Comparison of ENCODE assay signal across 8 cellular contexts in the genomic region with DNA sequence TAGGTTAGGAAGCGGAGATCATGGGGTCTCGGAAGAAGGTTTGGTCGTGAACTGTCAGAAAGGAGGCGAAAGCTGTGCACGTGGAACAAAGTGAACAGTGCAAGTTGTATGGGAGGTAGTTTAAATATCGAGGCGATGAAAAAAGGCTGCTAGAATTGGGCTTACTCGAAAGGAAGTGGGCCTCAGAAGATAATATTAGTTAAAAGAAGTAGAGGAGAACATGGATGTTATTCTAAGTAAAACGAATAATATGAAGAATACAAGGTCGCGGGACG. TPM values are rescaled to one million over a fixed set of nuclear protein-coding genes. Genes with fewer than 3 reads are reported as not detected.
DNase-seq lines count a peak whose midpoint lies in the region; ATAC-seq and TF ChIP-seq lines count a peak whose summit lies in the region.

No MANE protein-coding gene starts in this region.

- peaks cover 41 to 49% (median 42%) of the 10 kb centered on the region in 3 donors for H3K4me1 Mint-ChIP-seq in IgD-negative memory B cell
- H3K4me1 Mint-ChIP-seq in naive thymus-derived CD8-positive, alpha-beta T cell: peaks cover 33 to 70% (median 64%) of the 10 kb centered on the region in 4 donors

- H3K9me2 ChIP-seq in DOHH2 (replicated peaks; ENCODE audit: control insufficient read depth, low read length): no peaks in the 10 kb centered on the region

- POLR2A ChIA-PET in naive thymus-derived CD8-positive, alpha-beta T cell (lab: Charles Lee): no interaction called here

- H3K4me1 ChIP-seq in DOHH2 (ENCODE audit: control insufficient read depth, low read length): peaks cover 23% of the 10 kb centered on the region
- peaks cover 19% of the 10 kb centered on the region for H3K4me1 ChIP-seq in colonic mucosa

- H3K9me3 ChIP-seq in DOHH2 (ENCODE audit: control insufficient read depth, insufficient read depth, low read length): no peaks in the 10 kb centered on the region
- no peaks in the 10 kb centered on the region for H3K9me3 ChIP-seq in colonic mucosa

- peaks cover 87% of the 10 kb centered on the region for H3K79me2 ChIP-seq in DOHH2 (ENCODE audit: control insufficient read depth, low read length)

- 0 out of 2 replicates have a peak, but pooled peaks cover 5% of the 10 kb centered on the region for H4K20me1 ChIP-seq in DOHH2 (ENCODE audit: control insufficient read depth, insufficient read depth, low read depth, low read length)

- peak overlapping the region; percentile 93 for H3K4me3 ChIP-seq in DOHH2 (ENCODE audit: low read length)
- H3K4me3 ChIP-seq in colonic mucosa: peak overlapping the region; percentile 93

- no peaks in the 10 kb centered on the region; the same call in 1 of the 2 replicates for H3F3A ChIP-seq in DOHH2 (ENCODE audit: control insufficient read depth, insufficient read depth)

- H3K36me3 ChIP-seq in DOHH2 (ENCODE audit: control insufficient read depth, low read length) (peaks cover 32% of the 10 kb centered on the region), colonic mucosa (no peaks in the 10 kb centered on the region)

- peak overlapping the region; percentile 66 for H3K4me2 ChIP-seq in DOHH2 (ENCODE audit: low read length)

- H3K27ac ChIP-seq in DOHH2 (ENCODE audit: low read depth, low read length) (peak overlapping the region; percentile 48), colonic mucosa (peak overlapping the region; percentile 94)

- peak overlapping the region; percentile 94 to 100 (median 96) for H3K4me3 Mint-ChIP-seq in IgD-negative memory B cell
- H3K4me3 Mint-ChIP-seq in naive thymus-derived CD8-positive, alpha-beta T cell: peak overlapping the region; percentile 86 to 97 (median 96)

- peak overlapping the region; percentile 70 to 71 for H3K9ac ChIP-seq in colonic mucosa (ENCODE audit: low read depth in 2 of 2, low read length in 2 of 2)

- peak overlapping the region; percentile 89 to 95 (median 94) for H3K27ac Mint-ChIP-seq in IgD-negative memory B cell
- H3K27ac Mint-ChIP-seq in naive thymus-derived CD8-positive, alpha-beta T cell: peak overlapping the region; percentile 85 to 100 (median 98)

- peak; percentile 4 to 10 for ATAC-seq in naive thymus-derived CD8-positive, alpha-beta T cell
- no peak for ATAC-seq in GM18870 (IDR thresholded peaks at IDR 0.05; ENCODE audit: unreplicated experiment)
- ATAC-seq in GM21447 (IDR thresholded peaks at IDR 0.05; ENCODE audit: unreplicated experiment): no peak

- intact Hi-C loops in colonic mucosa (cut with DNase I): no loop called here

- TF ChIP-seq CTCF in DOHH2 (IDR thresholded peaks at IDR 0.05; ENCODE audit: low read depth, low read length, poor library complexity, severe bottlenecking) (no peak), colonic mucosa (IDR thresholded peaks at IDR 0.05) (no peak)

- no peaks in the 10 kb centered on the region for H3K27me3 ChIP-seq in DOHH2 (ENCODE audit: control insufficient read depth, low read length)
- no peaks in the 10 kb centered on the region for H3K27me3 ChIP-seq in colonic mucosa

- no peaks in the 10 kb centered on the region for H3K9me3 Mint-ChIP-seq in IgD-negative memory B cell
- H3K9me3 Mint-ChIP-seq in naive thymus-derived CD8-positive, alpha-beta T cell: no peaks in the 10 kb centered on the region

- H3K27me3 Mint-ChIP-seq in IgD-negative memory B cell: no peaks in the 10 kb centered on the region
- H3K27me3 Mint-ChIP-seq in naive thymus-derived CD8-positive, alpha-beta T cell: no peaks in the 10 kb centered on the region

- H3K36me3 Mint-ChIP-seq in IgD-negative memory B cell: peaks cover 2% of the 10 kb centered on the region
- H3K36me3 Mint-ChIP-seq in naive thymus-derived CD8-positive, alpha-beta T cell: peaks cover 0 to 25% (median 6%) of the 10 kb centered on the region in 3 donors

- DNase-seq in colonic mucosa (no peak), NCI-H1105 treated with DMSO at 0.1 percent for 48 hours (lab: John Stamatoyannopoulos, UW) (no peak), AML-193 (lab: John Stamatoyannopoulos, UW) (no peak)
- DNase-seq in naive thymus-derived CD8-positive, alpha-beta T cell: no peak

RNA-seq across cellular contexts. Expression of a gene that starts 0.6 kb away (rescaled TPM):
- 21.1 TPM for polyA plus RNA-seq in IgD-negative memory B cell
- 10 to 100 TPM in 1 of 2 donors, 1 to 10 TPM in 1; 9.2 to 20.4 TPM for total RNA-seq in colonic mucosa
- total RNA-seq in naive thymus-derived CD8-positive, alpha-beta T cell: 10 to 100 TPM; 29.3 to 30.5 TPM
- 10 to 100 TPM; 17.4 to 41.9 (median 27.7) TPM for polyA plus RNA-seq in naive thymus-derived CD8-positive, alpha-beta T cell

RNA-seq across cellular contexts. Expression of a gene that starts 0.7 kb away (rescaled TPM):
- 11.6 TPM for polyA plus RNA-seq in IgD-negative memory B cell
- 10 to 100 TPM; 21.5 to 31.9 TPM for total RNA-seq in colonic mucosa
- total RNA-seq in naive thymus-derived CD8-positive, alpha-beta T cell: 10 to 100 TPM; 21.6 to 22.5 TPM
- 1 to 10 TPM; 5.7 to 9.4 (median 6.9) TPM for polyA plus RNA-seq in naive thymus-derived CD8-positive, alpha-beta T cell

Comparison
In these comparisons a context has a peak if more than half of its experiments do, and no peak if none do; other contexts are left out.
1. ATAC-seq: peak in naive thymus-derived CD8-positive, alpha-beta T cell (2 of 2); none in GM18870 (single experiment) and GM21447 (single experiment).